ENCODE assay signal across 32 cellular contexts in the genomic region with DNA sequence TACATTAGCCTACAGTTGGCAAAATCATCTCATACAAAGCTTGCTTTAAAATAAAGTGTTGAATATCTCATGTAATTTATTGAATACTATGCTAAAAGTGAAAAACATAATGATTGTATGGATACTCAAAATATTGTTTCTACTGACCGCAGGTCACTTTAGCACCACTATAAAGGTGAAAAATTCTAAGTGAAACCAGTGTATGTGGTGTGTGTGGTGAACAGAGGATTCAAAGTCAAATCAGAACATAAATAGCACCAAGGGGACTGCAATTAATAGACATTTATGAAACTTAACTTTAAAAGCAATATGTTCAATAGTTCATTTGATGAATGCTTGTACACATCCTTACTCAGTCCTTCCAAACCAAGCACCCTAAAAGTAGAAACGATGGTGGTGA.
"Had no signal": no experiment of that assay in that cellular context is flagged by ENCODE, and none has a peak within 500 bp of the region (broad histone marks: within the 10 kb centered on the region; RNA-seq: fewer than 3 reads in every experiment).

No MANE protein-coding gene starts in this region.

- H3K27ac ChIP-seq: PC-9, RWPE1, SK-N-MC had no signal

- H3K4me2 ChIP-seq: PC-9 had no signal

- H3K36me3 Mint-ChIP-seq: T-cell had no signal

- H3K27ac Mint-ChIP-seq: T-cell had no signal

- H3K4me1 Mint-ChIP-seq: T-cell had no signal

- H3K4me3 Mint-ChIP-seq: T-cell had no signal

- H3K27me3 ChIP-seq: MG63, SJCRH30 had no signal

- H2AFZ ChIP-seq: PC-9 had no signal

- H3K36me3 ChIP-seq: MG63, SJCRH30 had no signal

- DNase-seq: MG63, NCI-H1048, NCI-H1092 treated with DMSO at 0.1 percent for 48 hours, NCI-H1105 treated with DMSO at 0.1 percent for 48 hours, NCI-H1417, NCI-H1436, NCI-H146, NCI-H1694, NCI-H187, NCI-H1930, NCI-H2029 treated with DMSO at 0.1 percent for 48 hours, NCI-H2081 treated with DMSO at 0.1 percent for 48 hours, NCI-H2107, NCI-H2171, NCI-H226, NCI-H446 treated with DMSO at 0.1 percent for 48 hours, NCI-H510A, NCI-H524, NCI-H526, NCI-H69, NCI-H748 treated with DMSO at 0.1 percent for 48 hours, NCI-H82, PC-9, SHP77, SIG-M5, SJCRH30, T-cell had no signal

- H3K4me3 ChIP-seq: MG63, PC-9, SJCRH30, SK-N-MC had no signal

- ATAC-seq: Panc1, Right ventricle myocardium inferior, SK-N-SH treated with all-trans-retinoic acid at 6 μM for 48 hours, T-cell had no signal

- H3K9me3 Mint-ChIP-seq: T-cell had no signal

- H3K9me3 ChIP-seq: MG63, SJCRH30 had no signal
